8 cellular contexts compared by ENCODE assay signal in genomic region chr19:18558202-18558555, GRCh38. TPM values are rescaled to one million over a fixed set of nuclear protein-coding genes. Genes with fewer than 3 reads are reported as not detected.
DNase-seq lines count a peak whose midpoint lies in the region; ATAC-seq and TF ChIP-seq lines count a peak whose summit lies in the region.

No MANE protein-coding gene starts in this region.

- TF ChIP-seq CTCF in LNCaP clone FGC (IDR thresholded peaks at IDR 0.05; ENCODE audit: control insufficient read depth, extremely low read depth, insufficient read depth): no peak
- no peak for TF ChIP-seq CTCF in choroid plexus epithelial cell (conservative IDR thresholded peaks at IDR 0.05; ENCODE audit: low read depth, low read length)

- ATAC-seq in naive B cell (ENCODE audit: low read depth in 2 of 2): no peak
- ATAC-seq in GM18519 (IDR thresholded peaks at IDR 0.05; ENCODE audit: low FRiP score, unreplicated experiment): no peak

- H3K9me3 Mint-ChIP-seq in naive B cell: no peaks in the 10 kb centered on the region

- no peak for DNase-seq in LNCaP clone FGC (ENCODE audit: low read depth)
- peak; percentile 19 for DNase-seq in choroid plexus epithelial cell (ENCODE audit: low read depth)
- no peak for DNase-seq in naive B cell
- no peak for DNase-seq in NCI-H1930 (lab: John Stamatoyannopoulos, UW)
- DNase-seq in GDM1 (lab: John Stamatoyannopoulos, UW): no peak
- no peak for DNase-seq in COR-L47 (lab: John Stamatoyannopoulos, UW)

- H3K9ac ChIP-seq in BLaER1 treated with 17β-estradiol and CSF1 and Interleukin-3, amounts not matched to agents 10 nM and 100 nM: peak overlapping the region; percentile 78 to 94 (median 88)

- H3K4me3 ChIP-seq in BLaER1 treated with 17β-estradiol and CSF1 and Interleukin-3, amounts not matched to agents 10 nM and 100 nM: peak overlapping the region; percentile 81 to 99 (median 95)
- H3K4me3 ChIP-seq in LNCaP clone FGC (ENCODE audit: low read depth, low read length): peak overlapping the region; percentile 87
- H3K4me3 ChIP-seq in choroid plexus epithelial cell (ENCODE audit: low read depth, low read length): peak overlapping the region; percentile 99

- H3K4me2 ChIP-seq in BLaER1 treated with 17β-estradiol and CSF1 and Interleukin-3, amounts not matched to agents 10 nM and 100 nM: peak overlapping the region; percentile 88 to 99 (median 93)

- H3K27me3 ChIP-seq in BLaER1 treated with 17β-estradiol and CSF1 and Interleukin-3, amounts not matched to agents 10 nM and 100 nM: no peaks in the 10 kb centered on the region

- no peaks in the 10 kb centered on the region for H3K36me3 Mint-ChIP-seq in naive B cell

- peaks cover 0 to 18% (median 0%) of the 10 kb centered on the region in 11 experiments; a peak in 7 of 22 replicates for H4K20me1 ChIP-seq in BLaER1 treated with 17β-estradiol and CSF1 and Interleukin-3, amounts not matched to agents 10 nM and 100 nM

- H3K27ac Mint-ChIP-seq in naive B cell: peak overlapping the region; percentile 95 to 98 (median 96)

- H3K4me3 Mint-ChIP-seq in naive B cell: peak overlapping the region; percentile 84 to 96 (median 89)

- H3K27ac ChIP-seq in BLaER1 treated with 17β-estradiol and CSF1 and Interleukin-3, amounts not matched to agents 10 nM and 100 nM: peak overlapping the region; percentile 76 to 87 (median 83)

- peaks cover 18 to 33% (median 26%) of the 10 kb centered on the region in 11 experiments for H3K36me3 ChIP-seq in BLaER1 treated with 17β-estradiol and CSF1 and Interleukin-3, amounts not matched to agents 10 nM and 100 nM

- H3K4me1 Mint-ChIP-seq in naive B cell: peaks cover 12 to 22% (median 21%) of the 10 kb centered on the region in 3 donors

- no peaks in the 10 kb centered on the region for H3K9me3 ChIP-seq in BLaER1 treated with 17β-estradiol and CSF1 and Interleukin-3, amounts not matched to agents 10 nM and 100 nM (replicated peaks in 1 of 11)

- H3K4me1 ChIP-seq in BLaER1 treated with 17β-estradiol and CSF1 and Interleukin-3, amounts not matched to agents 10 nM and 100 nM: peaks cover 13 to 24% (median 16%) of the 10 kb centered on the region in 10 experiments; a peak in 19 of 20 replicates

- no peaks in the 10 kb centered on the region for H3K27me3 Mint-ChIP-seq in naive B cell

RNA-seq across cellular contexts. Expression of gene KXD1, which starts 0.5 kb away (rescaled TPM):
- polyA plus RNA-seq in naive B cell (ENCODE audit: low read depth in 6 of 6): 100 to 1,000 TPM in 1 of 6 donors, 10 to 100 TPM in 5; 75.3 to 108 (median 84.5) TPM

RNA-seq across cellular contexts. Expression of gene UBA52, which starts 13.5 kb away (rescaled TPM):
- polyA plus RNA-seq in naive B cell (ENCODE audit: low read depth in 6 of 6): 1,000 to 10,000 TPM; 1,188 to 1,782 (median 1,685) TPM

RNA-seq across cellular contexts. Expression of gene FKBP8, which starts 14.8 kb away (rescaled TPM):
- polyA plus RNA-seq in naive B cell (ENCODE audit: low read depth in 6 of 6): 100 to 1,000 TPM in 1 of 6 donors, 10 to 100 TPM in 5; 69.8 to 100 (median 71.6) TPM

RNA-seq across cellular contexts. Expression of gene REX1BD, which starts 30.4 kb away (rescaled TPM):
- polyA plus RNA-seq in naive B cell (ENCODE audit: low read depth in 6 of 6): 100 to 1,000 TPM in 2 of 6 donors, 10 to 100 TPM in 4; 76.0 to 107 (median 91.9) TPM

RNA-seq across cellular contexts. Expression of gene ELL, which starts 36.3 kb away (rescaled TPM):
- polyA plus RNA-seq in naive B cell (ENCODE audit: low read depth in 6 of 6): 10 to 100 TPM in 5 of 6 donors, 1 to 10 TPM in 1; 7.0 to 19.3 (median 14.6) TPM
